ENCODE assay signal across 18 cellular contexts in the genomic region with DNA sequence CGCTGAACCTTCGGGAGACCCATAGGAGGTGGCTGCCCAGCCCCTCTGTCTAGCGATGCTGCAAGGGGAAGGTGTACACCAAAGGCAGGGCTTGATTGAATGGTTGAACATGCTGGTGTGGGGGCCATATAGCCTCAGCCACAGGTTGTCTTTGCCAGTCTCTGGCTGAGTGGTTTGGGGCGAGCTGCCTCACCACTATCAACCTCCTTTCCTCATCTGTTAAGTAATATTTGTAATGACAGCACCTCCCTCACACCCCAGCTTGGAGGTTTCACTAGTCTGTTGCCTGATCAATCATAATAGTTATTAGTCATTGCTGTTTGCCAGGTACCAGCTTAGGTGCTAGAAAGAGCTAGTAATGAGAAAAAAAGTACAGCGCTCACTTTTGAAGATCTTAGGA. TPM values are rescaled to one million over a fixed set of nuclear protein-coding genes. Genes with fewer than 3 reads are reported as not detected.
DNase-seq lines count a peak whose midpoint lies in the region; ATAC-seq, FAIRE-seq and TF ChIP-seq lines count a peak whose summit lies in the region.
"Had no signal": no experiment of that assay in that cellular context is flagged by ENCODE, and none has a peak within 500 bp of the region (broad histone marks: within the 10 kb centered on the region; RNA-seq: fewer than 3 reads in every experiment).

No MANE protein-coding gene starts in this region.

- H3K4me2 ChIP-seq in HepG2 (ENCODE audit: low read depth, low read length): no peak overlapping the region
- H3K4me2 ChIP-seq: SK-N-SH had no signal

- POLR2A ChIA-PET in HepG2 (lab: Yijun Ruan, JAX): no interaction called here

- peaks cover 87% of the 10 kb centered on the region for H3K4me1 Mint-ChIP-seq in stimulated activated effector memory CD8-positive, alpha-beta T cell treated with anti-CD3 and anti-CD28 coated beads, Interleukin-12 subunit alpha, Interleukin-12 subunit beta, amount 100 ng/mL, for 72 hours

- DNase-seq in activated effector memory CD4-positive, alpha-beta T cell treated with anti-CD3 and anti-CD28 coated beads, Interleukin-2, amount 50 U/mL, for 16 hours: peak; percentile 80
- no peak for DNase-seq in activated effector memory CD4-positive, alpha-beta T cell treated with Interleukin-2 at 50 U/mL for 16 hours
- DNase-seq in T-helper 22 cell (ENCODE audit: low read depth): peak; percentile 37
- DNase-seq in effector CD4-positive, alpha-beta T cell: peak; percentile 34
- DNase-seq in stimulated activated effector memory CD8-positive, alpha-beta T cell treated with anti-CD3 and anti-CD28 coated beads, Interleukin-12 subunit alpha, Interleukin-12 subunit beta, amount 100 ng/mL, for 72 hours (ENCODE audit: low spot score in 2 of 2): no peak
- no peak for DNase-seq in HepG2 (ENCODE audit: low spot score)
- DNase-seq in NOMO-1 treated with dmso at 0.1 percent for 144 hours (lab: John Stamatoyannopoulos, UW; ENCODE audit: unreplicated experiment): no peak
- DNase-seq: Calu3, gastrocnemius medialis, Peyer's patch, SK-N-SH, small intestine had no signal

- no peaks in the 10 kb centered on the region for H3K9me3 Mint-ChIP-seq in stimulated activated effector memory CD8-positive, alpha-beta T cell treated with anti-CD3 and anti-CD28 coated beads, Interleukin-12 subunit alpha, Interleukin-12 subunit beta, amount 100 ng/mL, for 72 hours

- H3K27ac Mint-ChIP-seq in stimulated activated effector memory CD8-positive, alpha-beta T cell treated with anti-CD3 and anti-CD28 coated beads, Interleukin-12 subunit alpha, Interleukin-12 subunit beta, amount 100 ng/mL, for 72 hours: peak overlapping the region; percentile 88

- no peaks in the 10 kb centered on the region for H3K4me1 ChIP-seq in HepG2 (ENCODE audit: insufficient read depth, low read length)

- TF ChIP-seq EP300 in HepG2 (IDR thresholded peaks at IDR 0.05; ENCODE audit: low read depth in 2 of 2, low read length in 2 of 2) (no peak), HepG2 (CRISPR knock-in tag; IDR thresholded peaks at IDR 0.05; ENCODE audit: borderline replicate concordance) (no peak)

- BruUV-seq in HepG2 (replicated peaks; lab: Mats Ljungman, UMichigan): no TSS peak

- peaks cover 15% of the 10 kb centered on the region for H3K36me3 Mint-ChIP-seq in stimulated activated effector memory CD8-positive, alpha-beta T cell treated with anti-CD3 and anti-CD28 coated beads, Interleukin-12 subunit alpha, Interleukin-12 subunit beta, amount 100 ng/mL, for 72 hours

- H3K9me3 ChIP-seq in HepG2 (ENCODE audit: low read length): no peaks in the 10 kb centered on the region
- H3K9me3 ChIP-seq: gastrocnemius medialis, Peyer's patch, SK-N-SH, vagina had no signal

- WGBS in HepG2 (ENCODE audit: low lambda C conversion rate): 36% methylated on average over 5 of the region's 5 CpGs

- in situ Hi-C loops in HepG2 (cut with HindIII; ENCODE audit: extremely low pct_ligation_motif_present, low pct_unique_long_range_greater_than_20kb): no loop called here

- TF ChIP-seq RAD21 in HepG2 (CRISPR knock-in tag; IDR thresholded peaks at IDR 0.05): no peak

- no peak overlapping the region for H3K9ac ChIP-seq in HepG2 (ENCODE audit: insufficient read depth, low read depth, low read length)
- H3K9ac ChIP-seq: SK-N-SH had no signal

- H3K4me3 Mint-ChIP-seq in stimulated activated effector memory CD8-positive, alpha-beta T cell treated with anti-CD3 and anti-CD28 coated beads, Interleukin-12 subunit alpha, Interleukin-12 subunit beta, amount 100 ng/mL, for 72 hours: peak overlapping the region; percentile 28

- H3K27me3 ChIP-seq in HepG2 (ENCODE audit: control insufficient read depth in 1 of 2, insufficient read depth in 2 of 2, low read length in 2 of 2): peaks cover 0 to 59% of the 10 kb centered on the region in 2 experiments; a peak in 4 of 5 replicates
- H3K27me3 ChIP-seq: gastrocnemius medialis, Peyer's patch, vagina had no signal

- no peak for TF ChIP-seq CTCF in HepG2 (CRISPR knock-in tag; IDR thresholded peaks at IDR 0.05)

- peaks cover 3% of the 10 kb centered on the region; the same call in 1 of the 2 replicates for H4K20me1 ChIP-seq in HepG2 (ENCODE audit: insufficient read depth, low read length)

- peak; percentile 89 for ATAC-seq in stimulated activated effector memory CD8-positive, alpha-beta T cell treated with anti-CD3 and anti-CD28 coated beads, Interleukin-12 subunit alpha, Interleukin-12 subunit beta, amount 100 ng/mL, for 72 hours
- ATAC-seq in GM21381 (IDR thresholded peaks at IDR 0.05; ENCODE audit: unreplicated experiment): no peak
- no peak for ATAC-seq in HepG2
- ATAC-seq: gastrocnemius medialis, GM12878 had no signal

- no peak overlapping the region for H3K27ac ChIP-seq in HepG2 (ENCODE audit: extremely low read length, insufficient read depth, low read length)
- H3K27ac ChIP-seq: gastrocnemius medialis, vagina had no signal

- no peak overlapping the region for H2AFZ ChIP-seq in HepG2 (ENCODE audit: low read length)

- CTCF ChIA-PET in HepG2 (lab: Yijun Ruan, JAX; ENCODE audit: low intra/inter-chr PET ratio, low total read pairs): no interaction called here

- FAIRE-seq in HepG2 (lab: Jason Lieb, UNC): no peak
- FAIRE-seq: astrocyte, colon, G401.6, GM12878, small intestine had no signal

- intact Hi-C loops in HepG2 (cut with micrococcal nuclease; ENCODE audit: unreplicated experiment): no loop called here

- H3K79me2 ChIP-seq in HepG2 (ENCODE audit: insufficient read depth, low read length): no peaks in the 10 kb centered on the region

- no peak for TF ChIP-seq POLR2A in HepG2 (IDR thresholded peaks at IDR 0.05; ENCODE audit: insufficient read depth in 1 of 2, low read depth in 2 of 2, low read length in 2 of 2)

- no peak overlapping the region for H3K4me3 ChIP-seq in HepG2 (replicated peaks in 1 of 3; ENCODE audit: insufficient read depth in 1 of 3, low read depth in 2 of 3, low read length in 3 of 3)
- H3K4me3 ChIP-seq: gastrocnemius medialis, GM12878, Peyer's patch, vagina had no signal

- H3K36me3 ChIP-seq in HepG2 (replicated peaks in 1 of 2; ENCODE audit: control insufficient read depth in 1 of 2, insufficient read depth in 2 of 2, low read length in 2 of 2): no peaks in the 10 kb centered on the region
- H3K36me3 ChIP-seq: gastrocnemius medialis, Peyer's patch, vagina had no signal

TF ChIP-seq in HepG2, 621 proteins besides CTCF, POLR2A, EP300 and RAD21:
- no peak for TF ChIP-seq RORA (CRISPR knock-in tag; IDR thresholded peaks at IDR 0.05)
- TF ChIP-seq ZNF30 (CRISPR knock-in tag; IDR thresholded peaks at IDR 0.05): no peak
- no peak for TF ChIP-seq NAIF1 (CRISPR knock-in tag; IDR thresholded peaks at IDR 0.05; ENCODE audit: borderline replicate concordance)
- TF ChIP-seq DNMT1 (CRISPR knock-in tag; IDR thresholded peaks at IDR 0.05): no peak
- TF ChIP-seq MZF1 (CRISPR knock-in tag; IDR thresholded peaks at IDR 0.05; ENCODE audit: borderline replicate concordance): no peak
- no peak for TF ChIP-seq ZNF367 (CRISPR knock-in tag; IDR thresholded peaks at IDR 0.05; ENCODE audit: borderline replicate concordance)
TF ChIP-seq in HepG2: peak in this region for 0.

RNA-seq across cellular contexts. Expression of gene ZNF831, which starts 11.8 kb away (rescaled TPM):
- total RNA-seq in HepG2 (2016; rRNA removed; fragmentation: Illumina TruSeq; extraction: Trizol): not detected in 2 replicates
- not detected in 2 replicates for total RNA-seq in HepG2 (2016; cell fraction: cytosol; rRNA removed; fragmentation: Illumina TruSeq; extraction: Trizol; ENCODE audit: low read depth)
- not detected in 2 replicates for total RNA-seq in HepG2 (2016; cell fraction: insoluble cytoplasmic fraction; rRNA removed; fragmentation: Illumina TruSeq; extraction: Trizol)
- not detected in 2 replicates for total RNA-seq in HepG2 (2016; cell fraction: membrane; rRNA removed; fragmentation: Illumina TruSeq; extraction: Trizol)
- total RNA-seq in HepG2 (2016; cell fraction: nucleus; rRNA removed; fragmentation: Illumina TruSeq; extraction: Trizol): not detected in 2 replicates
- not detected in 2 replicates for polyA plus RNA-seq in HepG2 (2011; rRNA removed)
- not detected in 2 replicates for polyA plus RNA-seq in HepG2 (2011; cell fraction: cytosol; rRNA removed)
- not detected in 2 replicates for polyA plus RNA-seq in HepG2 (2011; cell fraction: nucleus; rRNA removed)
- not detected in 2 replicates for polyA plus RNA-seq in HepG2 (2012)
- not detected in 2 replicates for polyA plus RNA-seq in HepG2 (2016; cell fraction: cytosol; fragmentation: Illumina TruSeq; extraction: Trizol; ENCODE audit: low read depth)
- not detected in 2 replicates for polyA plus RNA-seq in HepG2 (2016; cell fraction: insoluble cytoplasmic fraction; fragmentation: Illumina TruSeq; extraction: Trizol; ENCODE audit: low read depth)
- not detected in 2 replicates for polyA plus RNA-seq in HepG2 (2016; cell fraction: membrane; fragmentation: Illumina TruSeq; extraction: Trizol; ENCODE audit: low read depth)
- polyA plus RNA-seq in HepG2 (2016; cell fraction: nucleus; fragmentation: Illumina TruSeq; extraction: Trizol; ENCODE audit: insufficient read depth, low read depth): not detected in 2 replicates
- polyA minus RNA-seq in HepG2 (2011; rRNA and poly(A)+ RNA removed; ENCODE audit: low replicate concordance): not detected in 2 replicates
- polyA minus RNA-seq in HepG2 (2011; cell fraction: cytosol; rRNA and poly(A)+ RNA removed): not detected in 2 replicates
- not detected in 2 replicates for polyA minus RNA-seq in HepG2 (2011; cell fraction: nucleus; rRNA and poly(A)+ RNA removed)
- total RNA-seq: astrocyte, Calu3 had no signal
- polyA plus RNA-seq: SK-N-SH had no signal

Comparison
In these comparisons a context has a peak if more than half of its experiments do, and no peak if none do; other contexts are left out.
1. DNase-seq: peak in activated effector memory CD4-positive, alpha-beta T cell treated with anti-CD3 and anti-CD28 coated beads, Interleukin-2, amount 50 U/mL, for 16 hours (single experiment), T-helper 22 cell (single experiment) and effector CD4-positive, alpha-beta T cell (single experiment); none in activated effector memory CD4-positive, alpha-beta T cell treated with Interleukin-2 at 50 U/mL for 16 hours (single experiment), stimulated activated effector memory CD8-positive, alpha-beta T cell treated with anti-CD3 and anti-CD28 coated beads, Interleukin-12 subunit alpha, Interleukin-12 subunit beta, amount 100 ng/mL, for 72 hours (0 of 2), HepG2 (single experiment) and NOMO-1 treated with dmso at 0.1 percent for 144 hours (single experiment).